Comparison of ENCODE assay signal across 8 cellular contexts in the genomic region with DNA sequence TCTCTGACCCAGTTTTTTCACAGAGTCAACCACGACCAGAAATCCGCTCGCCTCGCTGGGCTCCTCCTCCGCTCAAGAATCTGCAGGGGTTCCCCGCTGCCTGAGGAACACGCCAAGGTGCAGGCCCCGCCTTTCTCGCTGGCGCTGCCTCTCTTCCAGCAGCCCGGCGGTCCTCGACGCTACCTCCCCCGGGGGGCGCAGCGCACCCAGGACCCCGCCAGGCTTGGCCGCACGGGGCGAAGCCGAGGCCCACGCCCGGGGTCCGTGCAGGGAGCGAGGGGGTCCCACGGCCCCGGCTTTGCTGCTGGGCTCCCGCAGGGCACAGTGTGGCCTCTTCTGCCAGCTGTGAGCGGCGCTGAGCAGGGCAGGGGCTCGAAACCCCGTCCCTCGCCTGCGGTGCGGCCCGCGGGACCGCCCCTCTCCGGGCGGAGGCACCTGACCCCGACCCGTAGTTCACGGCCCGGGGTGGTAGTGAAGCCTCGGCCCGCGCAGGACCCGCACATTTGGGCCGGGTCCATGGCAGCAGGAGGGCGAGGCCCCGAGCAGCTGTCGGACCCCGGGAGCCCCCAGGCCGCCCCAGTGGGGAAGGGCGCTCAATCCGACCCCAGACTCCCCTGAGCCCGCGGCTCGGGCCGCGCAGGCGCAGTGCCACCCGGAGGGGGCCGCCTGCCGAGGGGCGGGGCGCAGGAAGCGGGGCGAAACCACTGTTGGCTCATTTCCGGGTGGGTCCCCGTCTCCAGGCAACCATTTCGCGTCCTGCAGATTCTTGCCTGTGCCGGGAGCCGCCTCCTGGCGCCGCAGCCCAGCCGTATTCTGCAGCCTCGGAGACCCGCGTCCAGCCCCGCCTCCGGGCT. TPM values are rescaled to one million over a fixed set of nuclear protein-coding genes. Genes with fewer than 3 reads are reported as not detected.
DNase-seq lines count a peak whose midpoint lies in the region; ATAC-seq and TF ChIP-seq lines count a peak whose summit lies in the region.

No MANE protein-coding gene starts in this region.

- H3K27me3 ChIP-seq in GM06990 (replicated peaks; ENCODE audit: control insufficient read depth, insufficient read depth, low read length): no peaks in the 10 kb centered on the region
- no peaks in the 10 kb centered on the region for H3K27me3 ChIP-seq in osteoblast (ENCODE audit: insufficient read depth, low read length)
- no peaks in the 10 kb centered on the region for H3K27me3 ChIP-seq in testis

- no peaks in the 10 kb centered on the region for H3K36me3 ChIP-seq in GM06990 (ENCODE audit: control insufficient read depth, insufficient read depth, low read length)
- H3K36me3 ChIP-seq in SK-N-MC (ENCODE audit: insufficient read depth, low read length): no peaks in the 10 kb centered on the region
- no peaks in the 10 kb centered on the region for H3K36me3 ChIP-seq in osteoblast (ENCODE audit: insufficient read depth, low read length)
- no peaks in the 10 kb centered on the region for H3K36me3 ChIP-seq in testis (ENCODE audit: low read depth, missing control alignments)

- H3K27ac ChIP-seq in SK-N-MC: 0 out of 2 replicates have a peak overlapping the region, but pooled peaks have one; percentile 36
- H3K27ac ChIP-seq in osteoblast (ENCODE audit: low read depth, low read length): peak overlapping the region; percentile 56
- H3K27ac ChIP-seq in testis: peak overlapping the region; percentile 75 to 86

- H3K36me3 Mint-ChIP-seq in activated naive CD4-positive, alpha-beta T cell treated with anti-CD3 and anti-CD28 coated beads, Interleukin-2, amount 50 U/mL, for 24 hours: no peaks in the 10 kb centered on the region
- H3K36me3 Mint-ChIP-seq in glutamatergic neuron (ENCODE audit: unreplicated experiment): peaks cover 3% of the 10 kb centered on the region

- peaks cover 16% of the 10 kb centered on the region for H3K4me1 Mint-ChIP-seq in activated naive CD4-positive, alpha-beta T cell treated with anti-CD3 and anti-CD28 coated beads, Interleukin-2, amount 50 U/mL, for 24 hours
- H3K4me1 Mint-ChIP-seq in glutamatergic neuron (ENCODE audit: low read depth, unreplicated experiment): no peaks in the 10 kb centered on the region

- peak overlapping the region; percentile 92 for H3K4me2 ChIP-seq in osteoblast (ENCODE audit: insufficient read depth, low read length)

- peaks cover 5% of the 10 kb centered on the region for H3K9me3 Mint-ChIP-seq in activated naive CD4-positive, alpha-beta T cell treated with anti-CD3 and anti-CD28 coated beads, Interleukin-2, amount 50 U/mL, for 24 hours
- peaks cover 5% of the 10 kb centered on the region for H3K9me3 Mint-ChIP-seq in glutamatergic neuron (ENCODE audit: unreplicated experiment)

- peak overlapping the region; percentile 93 for H2AFZ ChIP-seq in osteoblast (ENCODE audit: low read length)

- intact Hi-C loops in testis (cut with DNase I; ENCODE audit: low total_unique reads): no loop called here

- peaks cover 6% of the 10 kb centered on the region for H3K4me1 ChIP-seq in osteoblast (ENCODE audit: insufficient read depth, low read length)
- H3K4me1 ChIP-seq in testis: peaks cover 17% of the 10 kb centered on the region

- peaks cover 8% of the 10 kb centered on the region for H3K79me2 ChIP-seq in osteoblast (ENCODE audit: insufficient read depth, low read length)

- H3K9ac ChIP-seq in SK-N-MC (ENCODE audit: insufficient read length): peak overlapping the region; percentile 93

- peaks cover 5% of the 10 kb centered on the region; the same call in 1 of the 2 replicates for H3K9me3 ChIP-seq in SK-N-MC (ENCODE audit: low read depth, low read length)
- H3K9me3 ChIP-seq in osteoblast (ENCODE audit: low read depth, low read length): peaks cover 2% of the 10 kb centered on the region
- no peaks in the 10 kb centered on the region for H3K9me3 ChIP-seq in testis

- peak overlapping the region; percentile 92 for H3K4me3 Mint-ChIP-seq in activated naive CD4-positive, alpha-beta T cell treated with anti-CD3 and anti-CD28 coated beads, Interleukin-2, amount 50 U/mL, for 24 hours
- peak overlapping the region; percentile 85 for H3K4me3 Mint-ChIP-seq in glutamatergic neuron (ENCODE audit: unreplicated experiment)

- peak; percentile 59 for ATAC-seq in HG02571 (IDR thresholded peaks at IDR 0.05; ENCODE audit: unreplicated experiment)

- H3K27ac Mint-ChIP-seq in activated naive CD4-positive, alpha-beta T cell treated with anti-CD3 and anti-CD28 coated beads, Interleukin-2, amount 50 U/mL, for 24 hours: peak overlapping the region; percentile 97
- H3K27ac Mint-ChIP-seq in glutamatergic neuron (ENCODE audit: unreplicated experiment): no peak overlapping the region

- H3K27me3 Mint-ChIP-seq in activated naive CD4-positive, alpha-beta T cell treated with anti-CD3 and anti-CD28 coated beads, Interleukin-2, amount 50 U/mL, for 24 hours: no peaks in the 10 kb centered on the region
- peaks cover 4% of the 10 kb centered on the region for H3K27me3 Mint-ChIP-seq in glutamatergic neuron (ENCODE audit: unreplicated experiment)

- DNase-seq in GM06990 (ENCODE audit: extremely low read depth, insufficient read length): peak; percentile 89
- peak; percentile 71 for DNase-seq in NCI-H1048 (lab: John Stamatoyannopoulos, UW)
- DNase-seq in SK-N-MC (ENCODE audit: low read depth, low spot score): peak; percentile 60
- DNase-seq in glutamatergic neuron: peak; percentile 96
- peak; percentile 100 for DNase-seq in osteoblast (ENCODE audit: insufficient read length, low spot score, missing footprints)
- DNase-seq in testis: peak; percentile 95

- peak; percentile 62 for TF ChIP-seq POLR2A in testis (IDR thresholded peaks at IDR 0.05)

- H3K4me3 ChIP-seq in GM06990 (replicated peaks; ENCODE audit: low read depth, low read length) (peak overlapping the region; percentile 82), SK-N-MC (peak overlapping the region; percentile 96), osteoblast (ENCODE audit: insufficient read depth, low read length) (peak overlapping the region; percentile 88), testis (peak overlapping the region; percentile 64 to 86)

- no peak for TF ChIP-seq CTCF in GM06990 (IDR thresholded peaks at IDR 0.05; ENCODE audit: insufficient read depth, low read length, poor library complexity, severe bottlenecking)
- TF ChIP-seq CTCF in glutamatergic neuron (IDR thresholded peaks at IDR 0.05; ENCODE audit: partially characterized antibody, unreplicated experiment): no peak
- TF ChIP-seq CTCF in osteoblast (IDR thresholded peaks at IDR 0.05; ENCODE audit: extremely low read depth, low read depth, low read length): no peak
- TF ChIP-seq CTCF in testis (IDR thresholded peaks at IDR 0.05): no peak

- 0% methylated on average over 49 of the region's 84 CpGs; no CpG with 5 or more reads in 1 of the 2 donors for WGBS in testis, 2 donors

- H4K20me1 ChIP-seq in osteoblast (ENCODE audit: insufficient read depth, low read length): no peaks in the 10 kb centered on the region

RNA-seq across cellular contexts. Expression of a gene that starts 10.0 kb away (rescaled TPM):
- total RNA-seq in glutamatergic neuron (ENCODE audit: unreplicated experiment) (4.0 TPM), osteoblast (under 0.01 TPM in 1 of 2 replicates, not detected in the other), testis (10 to 100 TPM; 17.2 to 18.8 TPM)
- polyA plus RNA-seq in testis (ENCODE audit: insufficient read depth, low read depth, low replicate concordance): 36.4 TPM

RNA-seq across cellular contexts. Expression of a gene that starts 56.2 kb away (rescaled TPM):
- total RNA-seq in glutamatergic neuron (ENCODE audit: unreplicated experiment): 46.1 TPM
- 8.0 and 9.4 TPM in 2 replicates for total RNA-seq in osteoblast
- total RNA-seq in testis: 10 to 100 TPM; 20.9 to 25.1 TPM
- 16.5 TPM for polyA plus RNA-seq in testis (ENCODE audit: insufficient read depth, low read depth, low replicate concordance)

Comparison
In these comparisons a context has a peak if more than half of its experiments do, and no peak if none do; other contexts are left out.
1. Peak in every context shown above with its lines: DNase-seq, ATAC-seq, H3K4me3 ChIP-seq and H3K27ac ChIP-seq.